In genomic region chr2:239369631-239370161, GRCh38 we compare ENCODE assay signal across 9 cellular contexts. TPM values are rescaled to one million over a fixed set of nuclear protein-coding genes. Genes with fewer than 3 reads are reported as not detected.
DNase-seq lines count a peak whose midpoint lies in the region; ATAC-seq and FAIRE-seq lines count a peak whose summit lies in the region.
"Had no signal": no experiment of that assay in that cellular context is flagged by ENCODE, and none has a peak within 500 bp of the region (broad histone marks: within the 10 kb centered on the region; RNA-seq: fewer than 3 reads in every experiment).

No MANE protein-coding gene starts in this region.

- ATAC-seq in HG02759 (IDR thresholded peaks at IDR 0.05; ENCODE audit: unreplicated experiment), result peak; percentile 91
- peak; percentile 97 for ATAC-seq in activated naive CD8-positive, alpha-beta T cell treated with anti-CD3 and anti-CD28 coated beads, Interleukin-2, amount 10 ng/mL, durations not matched to agents 7 days and 5 days (ENCODE audit: low read depth)
- ATAC-seq: Panc1 had no signal

- POLR2A ChIA-PET in activated naive CD8-positive, alpha-beta T cell treated with anti-CD3 and anti-CD28 coated beads, Interleukin-2, amount 10 ng/mL, durations not matched to agents 7 days and 5 days (lab: Charles Lee), result interaction anchor here (0.6 to 2.6 kb wide), 10 partner anchors 11 to 655 kb away, joined by 3 to 15 read pairs (median 4); partner anchors contain the start of genes HDAC4 and NDUFA10

- no peaks in the 10 kb centered on the region for H3K9me3 Mint-ChIP-seq in activated naive CD8-positive, alpha-beta T cell treated with anti-CD3 and anti-CD28 coated beads, Interleukin-2, amount 10 ng/mL, durations not matched to agents 7 days and 5 days

- H3K4me3 Mint-ChIP-seq in activated naive CD8-positive, alpha-beta T cell treated with anti-CD3 and anti-CD28 coated beads, Interleukin-2, amount 10 ng/mL, durations not matched to agents 7 days and 5 days, result peak overlapping the region; percentile 74

- peak; percentile 69 for DNase-seq in GM18507 (ENCODE audit: extremely low spot score, insufficient read length, low read depth)
- peak; percentile 77 for DNase-seq in SK-N-DZ (ENCODE audit: low spot score)
- DNase-seq in activated naive CD8-positive, alpha-beta T cell treated with anti-CD3 and anti-CD28 coated beads, Interleukin-2, amount 10 ng/mL, durations not matched to agents 7 days and 5 days, result peak; percentile 54
- peak; percentile 67 to 68 for DNase-seq in stimulated activated CD4-positive, alpha-beta T cell treated with anti-CD3 and anti-CD28 coated beads, Interleukin-12 subunit alpha, Interleukin-12 subunit beta, amount 100 ng/mL, for 24 hours (ENCODE audit: low read depth in 2 of 2)
- no peak for DNase-seq in mucosa of gallbladder (ENCODE audit: low spot score)
- DNase-seq in NCI-H187 (lab: John Stamatoyannopoulos, UW), result no peak
- no peak for DNase-seq in NCI-H1436 treated with DMSO at 0.1 percent for 48 hours (lab: John Stamatoyannopoulos, UW)

- H3K4me1 Mint-ChIP-seq in activated naive CD8-positive, alpha-beta T cell treated with anti-CD3 and anti-CD28 coated beads, Interleukin-2, amount 10 ng/mL, durations not matched to agents 7 days and 5 days, result peaks cover 12% of the 10 kb centered on the region

- H3K27me3 Mint-ChIP-seq in activated naive CD8-positive, alpha-beta T cell treated with anti-CD3 and anti-CD28 coated beads, Interleukin-2, amount 10 ng/mL, durations not matched to agents 7 days and 5 days, result no peaks in the 10 kb centered on the region

- H3K36me3 Mint-ChIP-seq in activated naive CD8-positive, alpha-beta T cell treated with anti-CD3 and anti-CD28 coated beads, Interleukin-2, amount 10 ng/mL, durations not matched to agents 7 days and 5 days, result peaks cover 5% of the 10 kb centered on the region

- no peak overlapping the region for H3K27ac Mint-ChIP-seq in activated naive CD8-positive, alpha-beta T cell treated with anti-CD3 and anti-CD28 coated beads, Interleukin-2, amount 10 ng/mL, durations not matched to agents 7 days and 5 days

- FAIRE-seq in GM18507 (lab: Jason Lieb, UNC), result peak; percentile 97

RNA-seq across cellular contexts. Expression of gene HDAC4, which starts 31.1 kb away (rescaled TPM):
- 4.2 and 39.5 TPM in 2 replicates for polyA plus RNA-seq in SK-N-DZ (2014; cell fraction: cytosol; rRNA removed)
- 27.1 and 28.5 TPM in 2 replicates for polyA plus RNA-seq in SK-N-DZ (2014; cell fraction: nucleus; rRNA removed)
- 10 to 100 TPM; 54.0 to 57.4 TPM for total RNA-seq in activated naive CD8-positive, alpha-beta T cell treated with anti-CD3 and anti-CD28 coated beads, Interleukin-2, amount 10 ng/mL, durations not matched to agents 7 days and 5 days
- 103 TPM for total RNA-seq in mucosa of gallbladder

Comparison
In these comparisons a context has a peak if more than half of its experiments do, and no peak if none do; other contexts are left out.
1. DNase-seq: peak in GM18507 (single experiment), SK-N-DZ (single experiment), activated naive CD8-positive, alpha-beta T cell treated with anti-CD3 and anti-CD28 coated beads, Interleukin-2, amount 10 ng/mL, durations not matched to agents 7 days and 5 days (single experiment) and stimulated activated CD4-positive, alpha-beta T cell treated with anti-CD3 and anti-CD28 coated beads, Interleukin-12 subunit alpha, Interleukin-12 subunit beta, amount 100 ng/mL, for 24 hours (2 of 2); none in mucosa of gallbladder (single experiment), NCI-H187 (0 of 2) and NCI-H1436 treated with DMSO at 0.1 percent for 48 hours (single experiment).